In the genomic region with DNA sequence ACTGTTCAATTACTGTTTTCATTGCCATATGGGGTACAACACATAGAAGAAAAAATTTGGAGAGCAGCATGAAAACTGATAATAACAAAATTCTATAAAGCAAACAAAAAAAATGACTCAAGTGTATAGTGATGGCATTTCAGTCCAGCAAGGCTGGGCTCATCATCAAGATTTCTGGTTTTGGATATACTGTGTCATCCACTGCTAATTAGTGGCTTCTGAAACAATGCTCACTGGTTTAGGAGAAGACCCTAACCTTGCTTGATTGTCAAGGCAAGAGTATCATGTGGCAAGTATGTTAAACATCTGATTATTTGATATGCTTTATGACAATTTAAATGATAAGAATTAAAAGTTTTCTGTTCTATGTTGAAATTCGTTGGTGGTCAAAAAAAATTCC, we compare ENCODE assay signal across 19 cellular contexts.
"Had no signal": no experiment of that assay in that cellular context is flagged by ENCODE, and none has a peak within 500 bp of the region (broad histone marks: within the 10 kb centered on the region; RNA-seq: fewer than 3 reads in every experiment).

No MANE protein-coding gene starts in this region.

- DNase-seq: activated CD4-positive, alpha-beta T cell treated with anti-CD3 and anti-CD28 coated beads for 4 hours; activated CD8-positive, alpha-beta memory T cell treated with anti-CD3 and anti-CD28 coated beads, Interleukin-2, amount 50 U/mL, for 4 hours; activated CD8-positive, alpha-beta T cell treated with anti-CD3 and anti-CD28 coated beads for 36 hours; activated gamma-delta T cell treated with Interleukin-2 at 50 U/mL for 16 hours; activated naive CD4-positive, alpha-beta T cell treated with anti-CD3 and anti-CD28 coated beads, Interleukin-2, amount 10 ng/mL, durations not matched to agents 7 days and 5 days; activated naive CD8-positive, alpha-beta T cell treated with anti-CD3 and anti-CD28 coated beads for 36 hours; activated T-cell treated with anti-CD3 and anti-CD28 coated beads, Interleukin-2, amount 50 U/mL, for 72 hours; anterior cingulate cortex; cerebellar nuclear complex; MG63; MV-4-11; NCI-H1092 treated with DMSO at 0.1 percent for 48 hours; NCI-H1417 treated with DMSO at 0.1 percent for 48 hours; NCI-H1694; NCI-H2029; NCI-H2107; NCI-H446; NCI-H524; SHP77 treated with DMSO at 0.1 percent for 48 hours had no signal

- H3K4me3 ChIP-seq: MG63 had no signal

- H3K27me3 ChIP-seq: MG63 had no signal
